ENCODE assay signal across 8 cellular contexts in genomic region chr1:27102707-27103468, GRCh38. TPM values are rescaled to one million over a fixed set of nuclear protein-coding genes. Genes with fewer than 3 reads are reported as not detected.
DNase-seq lines count a peak whose midpoint lies in the region; ATAC-seq and TF ChIP-seq lines count a peak whose summit lies in the region.

No MANE protein-coding gene starts in this region.

- peak; percentile 93 to 99 (median 98) for TF ChIP-seq CTCF in uterus (IDR thresholded peaks at IDR 0.05)

- H3K9me3 ChIP-seq in SJCRH30 (replicated peaks), result no peaks in the 10 kb centered on the region
- H3K9me3 ChIP-seq in uterus, result no peaks in the 10 kb centered on the region

- no peak overlapping the region for H3K27ac ChIP-seq in SJCRH30
- H3K27ac ChIP-seq in uterus, result peak overlapping the region in 1 of 2 donors; percentile 24

- in situ Hi-C loops in Caki2 (cut with HindIII; ENCODE audit: low pct_unique_long_range_greater_than_20kb, low sequenced_read_pairs), result no loop called here

- peak; percentile 54 for DNase-seq in Caki2 (ENCODE audit: low read depth)
- DNase-seq in SJCRH30, result peak; percentile 69 to 85
- DNase-seq in activated gamma-delta T cell (lab: John Stamatoyannopoulos, UW), result peak; percentile 48
- peak; percentile 38 for DNase-seq in globus pallidus (ENCODE audit: low spot score)
- peak; percentile 73 to 98 (median 90) for DNase-seq in posterior cingulate gyrus
- DNase-seq in uterus, result peak; percentile 79 to 86

- no peaks in the 10 kb centered on the region for H3K36me3 ChIP-seq in SJCRH30
- H3K36me3 ChIP-seq in uterus, result no peaks in the 10 kb centered on the region

- H3K4me1 ChIP-seq in SJCRH30 (peaks cover 20% of the 10 kb centered on the region), uterus (peaks cover 6 to 18% of the 10 kb centered on the region in 2 donors)

- H3K27me3 ChIP-seq in SJCRH30 (no peaks in the 10 kb centered on the region), uterus (no peaks in the 10 kb centered on the region)

- ATAC-seq in HG02763 (IDR thresholded peaks at IDR 0.05; ENCODE audit: unreplicated experiment), result peak; percentile 37
- no peak for ATAC-seq in GM21528 (IDR thresholded peaks at IDR 0.05; ENCODE audit: low FRiP score, unreplicated experiment)

- intact Hi-C loops in posterior cingulate gyrus (cut with DNase I), result loop anchor here (1.0 kb wide), 1 partner anchor 181 kb away; no protein-coding TSS in a partner anchor
- intact Hi-C loops in uterus (cut with DNase I; ENCODE audit: low total_unique reads), result loop anchor here (5.0 kb wide), 1 partner anchor 179 kb away; no protein-coding TSS in a partner anchor

- TF ChIP-seq POLR2A in uterus (IDR thresholded peaks at IDR 0.05), result no peak

- no peak overlapping the region for H3K4me3 ChIP-seq in SJCRH30
- H3K4me3 ChIP-seq in uterus, result no peak overlapping the region

RNA-seq across cellular contexts. Expression of gene SLC9A1, which starts 52.0 kb away (rescaled TPM):
- total RNA-seq in Caki2 (2014; rRNA removed; shearing (Covaris generic); ENCODE audit: low replicate concordance), result 2.9 and 4.3 TPM in 2 replicates
- total RNA-seq in SJCRH30 (2014; rRNA removed; shearing (Covaris generic)), result 7.4 and 8.4 TPM in 2 replicates
- 10 to 100 TPM in 2 of 4 donors, 1 to 10 TPM in 2; 3.1 to 33.6 (median 18.4) TPM for total RNA-seq in uterus

Comparison
In these comparisons a context has a peak if more than half of its experiments do, and no peak if none do; other contexts are left out.
1. DNase-seq: peak in every context shown above with its lines; median percentile 90 in posterior cingulate gyrus; 82 in uterus; 77 in SJCRH30; 54 in Caki2; 48 in activated gamma-delta T cell; 38 in globus pallidus.